In the genomic region with DNA sequence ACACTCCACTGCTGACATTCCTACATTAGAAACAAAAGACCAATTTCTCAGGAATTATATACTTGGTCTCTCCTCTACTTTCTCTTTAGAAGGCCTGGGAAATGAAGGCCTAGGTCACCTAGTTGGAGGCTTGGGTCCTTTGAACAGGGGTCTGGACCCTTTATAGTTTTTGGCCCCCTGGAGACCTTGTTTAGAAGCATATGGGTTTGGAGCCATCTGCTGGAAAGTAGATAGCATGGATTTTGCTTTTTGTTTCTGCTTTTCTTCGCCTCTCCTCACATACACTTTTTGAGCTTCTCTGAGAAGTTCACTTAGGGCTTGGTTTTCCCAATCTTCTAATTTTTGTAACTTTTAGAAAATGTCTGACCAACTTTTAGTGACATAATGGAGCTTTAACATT, we compare ENCODE assay signal across 12 cellular contexts.
DNase-seq lines count a peak whose midpoint lies in the region; ATAC-seq, FAIRE-seq and TF ChIP-seq lines count a peak whose summit lies in the region.
"Had no signal": no experiment of that assay in that cellular context is flagged by ENCODE, and none has a peak within 500 bp of the region (broad histone marks: within the 10 kb centered on the region; RNA-seq: fewer than 3 reads in every experiment).

No MANE protein-coding gene starts in this region.

- peaks cover 5% of the 10 kb centered on the region for H3K27me3 Mint-ChIP-seq in activated naive CD4-positive, alpha-beta T cell treated with anti-CD3 and anti-CD28 coated beads for 36 hours (ENCODE audit: low read depth)
- H3K27me3 Mint-ChIP-seq: activated CD4-positive, alpha-beta memory T cell treated with anti-CD3 and anti-CD28 coated beads, Interleukin-2, amount 10 ng/mL, durations not matched to agents 7 days and 5 days had no signal

- H3K27me3 ChIP-seq in Panc1 (ENCODE audit: control insufficient read depth, insufficient read depth, low read length) = no peaks in the 10 kb centered on the region
- H3K27me3 ChIP-seq in pancreas = no peaks in the 10 kb centered on the region

- H3K4me1 Mint-ChIP-seq in activated naive CD4-positive, alpha-beta T cell treated with anti-CD3 and anti-CD28 coated beads for 36 hours (ENCODE audit: low read depth) = no peaks in the 10 kb centered on the region
- H3K4me1 Mint-ChIP-seq: activated CD4-positive, alpha-beta memory T cell treated with anti-CD3 and anti-CD28 coated beads, Interleukin-2, amount 10 ng/mL, durations not matched to agents 7 days and 5 days had no signal

- H3K27ac Mint-ChIP-seq in activated naive CD4-positive, alpha-beta T cell treated with anti-CD3 and anti-CD28 coated beads for 36 hours = no peak overlapping the region
- H3K27ac Mint-ChIP-seq: activated CD4-positive, alpha-beta memory T cell treated with anti-CD3 and anti-CD28 coated beads, Interleukin-2, amount 10 ng/mL, durations not matched to agents 7 days and 5 days had no signal

- in situ Hi-C loops in GM13976 (cut with MboI; ENCODE audit: low sequenced_read_pairs, unreplicated experiment) (no loop called here), Panc1 (cut with HindIII; ENCODE audit: low pct_unique_long_range_greater_than_20kb, low sequenced_read_pairs) (no loop called here)

- H3K27ac ChIP-seq in Panc1 (ENCODE audit: low read length) (no peak overlapping the region; the same call in 1 of the 2 replicates), pancreas (no peak overlapping the region)

- no peak overlapping the region for H3K4me3 ChIP-seq in Panc1 (ENCODE audit: low read depth in 2 of 2, low read length in 2 of 2)
- H3K4me3 ChIP-seq in fibroblast of mammary gland (ENCODE audit: control insufficient read depth, low read depth, low read length) = no peak overlapping the region
- H3K4me3 ChIP-seq in pancreas = no peak overlapping the region

- BruUV-seq in Panc1 (replicated peaks; lab: Mats Ljungman, UMichigan) = no TSS peak

- H3K9me3 Mint-ChIP-seq in activated naive CD4-positive, alpha-beta T cell treated with anti-CD3 and anti-CD28 coated beads for 36 hours = peaks cover 30% of the 10 kb centered on the region

- ATAC-seq in Panc1 (no peak), pancreas (peak in 3 of 4 donors; percentile 37 to 51 (median 38)), HG03457 (IDR thresholded peaks at IDR 0.05; ENCODE audit: unreplicated experiment) (no peak)

- WGBS in pancreas, 2 donors = 84 to 89% methylated on average over 1 of the region's 1 CpG

- H3K4me3 Mint-ChIP-seq in activated naive CD4-positive, alpha-beta T cell treated with anti-CD3 and anti-CD28 coated beads for 36 hours = no peak overlapping the region
- H3K4me3 Mint-ChIP-seq: activated CD4-positive, alpha-beta memory T cell treated with anti-CD3 and anti-CD28 coated beads, Interleukin-2, amount 10 ng/mL, durations not matched to agents 7 days and 5 days had no signal

- CTCF ChIA-PET in Panc1 (lab: Charles Lee) = interaction anchor here (0.7 to 0.9 kb wide), 3 partner anchors 29 to 93 kb away, joined by 3 read pairs; no protein-coding TSS in a partner anchor
- CTCF ChIA-PET in activated naive CD4-positive, alpha-beta T cell treated with anti-CD3 and anti-CD28 coated beads for 36 hours (lab: Charles Lee) = interaction anchor here (0.7 to 1.2 kb wide), 2 partner anchors 91 to 315 kb away, joined by 3 to 4 read pairs; partner anchors contain the start of gene CTSL

- FAIRE-seq in pancreas (lab: Jason Lieb, UNC) = no peak
- FAIRE-seq: bronchial epithelial cell had no signal

- intact Hi-C loops in Panc1 (cut with micrococcal nuclease; ENCODE audit: unreplicated experiment) = no loop called here
- intact Hi-C loops in pancreas (cut with DNase I) = no loop called here
- intact Hi-C loops in posterior cingulate gyrus (cut with DNase I) = loop anchor here (2.0 kb wide), 1 partner anchor 357 kb away; no protein-coding TSS in a partner anchor
- intact Hi-C loops in activated naive CD4-positive, alpha-beta T cell treated with anti-CD3 and anti-CD28 coated beads for 36 hours (cut with micrococcal nuclease) = loop anchor here (1.0 to 2.0 kb wide), 2 partner anchors 90 to 357 kb away; no protein-coding TSS in a partner anchor

- H3K9me3 ChIP-seq in Panc1 (ENCODE audit: control insufficient read depth, insufficient read depth, low read depth, low read length) (no peaks in the 10 kb centered on the region), pancreas (no peaks in the 10 kb centered on the region)

- H3K36me3 ChIP-seq in Panc1 (ENCODE audit: control insufficient read depth, insufficient read depth, low read length) (no peaks in the 10 kb centered on the region), pancreas (no peaks in the 10 kb centered on the region)

- TF ChIP-seq CTCF in GM13976 (IDR thresholded peaks at IDR 0.05; ENCODE audit: borderline replicate concordance, control extremely low read depth, extremely low read depth, insufficient read depth, missing control alignments) (peak; percentile 13), Panc1 (IDR thresholded peaks at IDR 0.05) (peak; percentile 55), fibroblast of mammary gland (conservative IDR thresholded peaks at IDR 0.05; ENCODE audit: control insufficient read depth, insufficient read depth, low read depth, low read length) (peak; percentile 66), pancreas (IDR thresholded peaks at IDR 0.05) (peak in 1 of 4 donors; percentile 16)

- H3K4me1 ChIP-seq in Panc1 (ENCODE audit: control insufficient read depth, insufficient read depth, low read length) = no peaks in the 10 kb centered on the region
- no peaks in the 10 kb centered on the region for H3K4me1 ChIP-seq in pancreas

- POLR2A ChIA-PET in Panc1 (lab: Charles Lee) = no interaction called here

- peaks cover 11% of the 10 kb centered on the region for H3K36me3 Mint-ChIP-seq in activated naive CD4-positive, alpha-beta T cell treated with anti-CD3 and anti-CD28 coated beads for 36 hours (ENCODE audit: low read depth)

- DNase-seq in GM13976 (ENCODE audit: low spot score) (no peak), Panc1 (ENCODE audit: low read depth, low spot score) (no peak), fibroblast of mammary gland (ENCODE audit: low read depth) (peak; percentile 21), pancreas (no peak), NCI-H187 (lab: John Stamatoyannopoulos, UW) (no peak), posterior cingulate gyrus (no peak)
- DNase-seq in activated naive CD4-positive, alpha-beta T cell treated with anti-CD3 and anti-CD28 coated beads for 36 hours = no peak
- DNase-seq: activated CD4-positive, alpha-beta memory T cell treated with anti-CD3 and anti-CD28 coated beads, Interleukin-2, amount 10 ng/mL, durations not matched to agents 7 days and 5 days; SHP77 treated with DMSO at 0.1 percent for 48 hours; stimulated activated naive CD4-positive, alpha-beta T cell treated with Interleukin-2 at 50 U/mL for 16 hours had no signal

Comparison
In these comparisons a context has a peak if more than half of its experiments do, and no peak if none do; other contexts are left out.
1. ATAC-seq: peak in pancreas (3 of 4); none in Panc1 (single experiment) and HG03457 (single experiment).
2. intact Hi-C loops: an anchor here in posterior cingulate gyrus (2.0 kb wide) and activated naive CD4-positive, alpha-beta T cell treated with anti-CD3 and anti-CD28 coated beads for 36 hours (1.0 to 2.0 kb wide); none called in Panc1 and pancreas.